Comparison of ENCODE assay signal across 25 cellular contexts in the genomic region with DNA sequence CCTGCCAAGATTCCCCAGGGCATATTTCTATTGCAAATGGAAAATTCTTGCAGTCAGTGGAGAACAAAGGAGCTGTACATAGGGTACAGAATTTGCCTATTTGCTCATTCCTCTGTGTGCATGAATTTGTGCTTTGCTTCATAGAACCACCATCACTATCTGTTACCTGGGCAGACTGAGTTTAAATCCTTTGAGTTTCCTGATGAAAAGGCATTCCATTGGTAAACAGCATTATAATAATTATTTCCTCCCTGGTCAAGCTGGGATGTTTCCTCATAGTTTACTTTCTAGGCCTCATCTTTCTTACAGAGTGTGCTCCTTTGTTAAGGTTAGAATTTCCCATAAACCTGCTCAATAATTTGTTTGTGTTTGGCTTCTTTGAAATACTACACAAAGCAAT. TPM values are rescaled to one million over a fixed set of nuclear protein-coding genes. Genes with fewer than 3 reads are reported as not detected.
DNase-seq lines count a peak whose midpoint lies in the region; ATAC-seq, FAIRE-seq and TF ChIP-seq lines count a peak whose summit lies in the region.
"Had no signal": no experiment of that assay in that cellular context is flagged by ENCODE, and none has a peak within 500 bp of the region (broad histone marks: within the 10 kb centered on the region; RNA-seq: fewer than 3 reads in every experiment).

No MANE protein-coding gene starts in this region.

- H3K9ac ChIP-seq in HepG2 (ENCODE audit: insufficient read depth, low read depth, low read length) (peak overlapping the region; percentile 71), colonic mucosa (ENCODE audit: low read depth in 2 of 2, low read length in 2 of 2) (no peak overlapping the region)
- H3K9ac ChIP-seq: GM23248 had no signal

- H3K27ac ChIP-seq in HepG2 (ENCODE audit: extremely low read length, insufficient read depth, low read length) (peak overlapping the region; percentile 76), right lobe of liver (no peak overlapping the region), colonic mucosa (peak overlapping the region; percentile 33)
- no peak overlapping the region for H3K27ac ChIP-seq in effector memory CD4-positive, alpha-beta T cell (ENCODE audit: insufficient read depth, low read length, poor library complexity, severe bottlenecking)
- H3K27ac ChIP-seq: C4-2B, GM23248, HL-60 had no signal

- H3K36me3 ChIP-seq in HepG2 (replicated peaks in 1 of 2; ENCODE audit: control insufficient read depth in 1 of 2, insufficient read depth in 2 of 2, low read length in 2 of 2) (no peaks in the 10 kb centered on the region), right lobe of liver (no peaks in the 10 kb centered on the region), colonic mucosa (no peaks in the 10 kb centered on the region)
- H3K36me3 ChIP-seq in effector memory CD4-positive, alpha-beta T cell (ENCODE audit: control insufficient read depth, insufficient read depth, low read length) = no peaks in the 10 kb centered on the region
- H3K36me3 ChIP-seq: HAP-1 had no signal

- FAIRE-seq in HepG2 (lab: Jason Lieb, UNC) = no peak
- FAIRE-seq: A204.1, GM12878 had no signal

- peak; percentile 53 for DNase-seq in HepG2 (ENCODE audit: low spot score)
- no peak for DNase-seq in right lobe of liver
- DNase-seq in NCI-H1048 (lab: John Stamatoyannopoulos, UW) = peak; percentile 58
- DNase-seq in colonic mucosa = no peak
- DNase-seq in effector memory CD4-positive, alpha-beta T cell = no peak
- DNase-seq in activated CD4-positive, alpha-beta T cell treated with anti-CD3 and anti-CD28 coated beads, Interleukin-2, amount 50 U/mL, for 4 hours = no peak
- DNase-seq: AML-193; Caco-2; CD4-positive, alpha-beta T cell; DMS153; DND-41; EL; GM23248; KBM-7 had no signal

- no peak for TF ChIP-seq POLR2A in HepG2 (IDR thresholded peaks at IDR 0.05; ENCODE audit: insufficient read depth in 1 of 2, low read depth in 2 of 2, low read length in 2 of 2)
- TF ChIP-seq POLR2A in right lobe of liver (IDR thresholded peaks at IDR 0.05) = no peak

- TF ChIP-seq RAD21 in HepG2 (CRISPR knock-in tag; IDR thresholded peaks at IDR 0.05) = no peak

- CTCF ChIA-PET in HepG2 (lab: Yijun Ruan, JAX; ENCODE audit: low intra/inter-chr PET ratio, low total read pairs) = no interaction called here

- H2AFZ ChIP-seq in HepG2 (ENCODE audit: low read length) = no peak overlapping the region
- H2AFZ ChIP-seq: GM23248 had no signal

- peaks cover 22% of the 10 kb centered on the region for H3K4me1 ChIP-seq in HepG2 (ENCODE audit: insufficient read depth, low read length)
- no peaks in the 10 kb centered on the region for H3K4me1 ChIP-seq in right lobe of liver
- no peaks in the 10 kb centered on the region for H3K4me1 ChIP-seq in colonic mucosa
- H3K4me1 ChIP-seq in effector memory CD4-positive, alpha-beta T cell (ENCODE audit: control insufficient read depth, insufficient read depth, low read length, poor library complexity, severe bottlenecking) = no peaks in the 10 kb centered on the region
- H3K4me1 ChIP-seq: Caco-2, HAP-1 had no signal

- peak overlapping the region; percentile 74 for H3K4me2 ChIP-seq in HepG2 (ENCODE audit: low read depth, low read length)

- POLR2A ChIA-PET in HepG2 (lab: Yijun Ruan, JAX) = no interaction called here

- no peaks in the 10 kb centered on the region for H4K20me1 ChIP-seq in HepG2 (ENCODE audit: insufficient read depth, low read length)

- H3K79me2 ChIP-seq in HepG2 (ENCODE audit: insufficient read depth, low read length) = peaks cover 23% of the 10 kb centered on the region

- BruUV-seq in HepG2 (replicated peaks; lab: Mats Ljungman, UMichigan) = no TSS peak

- in situ Hi-C loops in HepG2 (cut with HindIII; ENCODE audit: extremely low pct_ligation_motif_present, low pct_unique_long_range_greater_than_20kb) = no loop called here

- H3K9me3 ChIP-seq in HepG2 (ENCODE audit: low read length) (no peaks in the 10 kb centered on the region), right lobe of liver (no peaks in the 10 kb centered on the region), colonic mucosa (no peaks in the 10 kb centered on the region)
- no peaks in the 10 kb centered on the region for H3K9me3 ChIP-seq in effector memory CD4-positive, alpha-beta T cell (ENCODE audit: control insufficient read depth, low read length)
- H3K9me3 ChIP-seq: Caco-2, HAP-1 had no signal

- TF ChIP-seq EP300 in HepG2 (IDR thresholded peaks at IDR 0.05; ENCODE audit: low read depth in 2 of 2, low read length in 2 of 2) = peak in 1 of 2 experiments; percentile 54; a peak in 1 of 4 replicates
- no peak for TF ChIP-seq EP300 in HepG2 (CRISPR knock-in tag; IDR thresholded peaks at IDR 0.05; ENCODE audit: borderline replicate concordance)

- H3K27me3 ChIP-seq in HepG2 (ENCODE audit: control insufficient read depth in 1 of 2, insufficient read depth in 2 of 2, low read length in 2 of 2) (no peaks in the 10 kb centered on the region), right lobe of liver (no peaks in the 10 kb centered on the region), colonic mucosa (no peaks in the 10 kb centered on the region)
- H3K27me3 ChIP-seq in effector memory CD4-positive, alpha-beta T cell (replicated peaks; ENCODE audit: control insufficient read depth, insufficient read depth, low read length, poor library complexity, severe bottlenecking) = no peaks in the 10 kb centered on the region

- H3K4me3 ChIP-seq in HepG2 (replicated peaks in 1 of 3; ENCODE audit: insufficient read depth in 1 of 3, low read depth in 2 of 3, low read length in 3 of 3) (peak overlapping the region in 2 of 3 experiments; percentile 50 to 67; a peak in 2 of 6 replicates), right lobe of liver (no peak overlapping the region), colonic mucosa (no peak overlapping the region)
- no peak overlapping the region for H3K4me3 ChIP-seq in effector memory CD4-positive, alpha-beta T cell (ENCODE audit: insufficient read depth, low read depth, low read length, poor library complexity, severe bottlenecking)
- H3K4me3 ChIP-seq: GM12878, GM23248, HAP-1 had no signal

- TF ChIP-seq CTCF in HepG2 (CRISPR knock-in tag; IDR thresholded peaks at IDR 0.05) (no peak), right lobe of liver (IDR thresholded peaks at IDR 0.05) (no peak), colonic mucosa (IDR thresholded peaks at IDR 0.05) (no peak)

- intact Hi-C loops in HepG2 (cut with micrococcal nuclease; ENCODE audit: unreplicated experiment) = no loop called here
- intact Hi-C loops in right lobe of liver (cut with DNase I) = no loop called here
- intact Hi-C loops in colonic mucosa (cut with DNase I) = no loop called here

- ATAC-seq in HepG2 (peak; percentile 70), right lobe of liver (no peak), GM21576 (IDR thresholded peaks at IDR 0.05; ENCODE audit: unreplicated experiment) (no peak)
- ATAC-seq: GM12878 had no signal

RNA-seq across cellular contexts. Expression of a gene that starts 0.8 kb away (rescaled TPM):
- total RNA-seq in HepG2 (2016; rRNA removed; fragmentation: Illumina TruSeq; extraction: Trizol) (43.2 and 70.2 TPM in 2 replicates), right lobe of liver (not detected), colonic mucosa (1 to 10 TPM in 1 of 2 donors, under 1 TPM in 1; 0.82 to 1.8 TPM)
- total RNA-seq in HepG2 (2016; cell fraction: cytosol; rRNA removed; fragmentation: Illumina TruSeq; extraction: Trizol; ENCODE audit: low read depth) = 3.2 and 4.1 TPM in 2 replicates
- total RNA-seq in HepG2 (2016; cell fraction: insoluble cytoplasmic fraction; rRNA removed; fragmentation: Illumina TruSeq; extraction: Trizol) = 41.6 and 69.2 TPM in 2 replicates
- total RNA-seq in HepG2 (2016; cell fraction: membrane; rRNA removed; fragmentation: Illumina TruSeq; extraction: Trizol) = 10.8 and 15.1 TPM in 2 replicates
- 67.7 and 80.2 TPM in 2 replicates for total RNA-seq in HepG2 (2016; cell fraction: nucleus; rRNA removed; fragmentation: Illumina TruSeq; extraction: Trizol)
- polyA plus RNA-seq in HepG2 (2011; rRNA removed) = 15.0 and 22.6 TPM in 2 replicates
- polyA plus RNA-seq in HepG2 (2011; cell fraction: cytosol; rRNA removed) = 9.1 and 12.2 TPM in 2 replicates
- polyA plus RNA-seq in HepG2 (2011; cell fraction: nucleus; rRNA removed) = 6.9 and 7.3 TPM in 2 replicates
- 6.1 and 10.7 TPM in 2 replicates for polyA plus RNA-seq in HepG2 (2012)
- polyA plus RNA-seq in HepG2 (2016; cell fraction: cytosol; fragmentation: Illumina TruSeq; extraction: Trizol; ENCODE audit: low read depth) = 2.2 and 2.4 TPM in 2 replicates
- 26.2 and 33.6 TPM in 2 replicates for polyA plus RNA-seq in HepG2 (2016; cell fraction: insoluble cytoplasmic fraction; fragmentation: Illumina TruSeq; extraction: Trizol; ENCODE audit: low read depth)
- polyA plus RNA-seq in HepG2 (2016; cell fraction: membrane; fragmentation: Illumina TruSeq; extraction: Trizol; ENCODE audit: low read depth) = 4.3 and 5.7 TPM in 2 replicates
- 69.3 and 76.4 TPM in 2 replicates for polyA plus RNA-seq in HepG2 (2016; cell fraction: nucleus; fragmentation: Illumina TruSeq; extraction: Trizol; ENCODE audit: insufficient read depth, low read depth)
- polyA minus RNA-seq in HepG2 (2011; rRNA and poly(A)+ RNA removed; ENCODE audit: low replicate concordance) = 11.7 TPM in 1 of 2 replicates, not detected in the other
- 24.8 and 28.8 TPM in 2 replicates for polyA minus RNA-seq in HepG2 (2011; cell fraction: cytosol; rRNA and poly(A)+ RNA removed)
- polyA minus RNA-seq in HepG2 (2011; cell fraction: nucleus; rRNA and poly(A)+ RNA removed) = 25.4 and 34.0 TPM in 2 replicates
- total RNA-seq: Caco-2; CD4-positive, alpha-beta T cell; G401; GM23248; H4; HT1080 had no signal
- polyA plus RNA-seq: BJ, GM12878, GM23248, IgD-negative memory B cell had no signal

RNA-seq across cellular contexts. Expression of a gene that starts 27.2 kb away (rescaled TPM):
- not detected in 2 replicates for total RNA-seq in HepG2 (2016; rRNA removed; fragmentation: Illumina TruSeq; extraction: Trizol)
- total RNA-seq in HepG2 (2016; cell fraction: cytosol; rRNA removed; fragmentation: Illumina TruSeq; extraction: Trizol; ENCODE audit: low read depth) = not detected in 2 replicates
- total RNA-seq in HepG2 (2016; cell fraction: insoluble cytoplasmic fraction; rRNA removed; fragmentation: Illumina TruSeq; extraction: Trizol) = not detected in 2 replicates
- not detected in 2 replicates for total RNA-seq in HepG2 (2016; cell fraction: membrane; rRNA removed; fragmentation: Illumina TruSeq; extraction: Trizol)
- not detected in 2 replicates for total RNA-seq in HepG2 (2016; cell fraction: nucleus; rRNA removed; fragmentation: Illumina TruSeq; extraction: Trizol)
- polyA plus RNA-seq in HepG2 (2011; rRNA removed) = not detected in 2 replicates
- polyA plus RNA-seq in HepG2 (2011; cell fraction: cytosol; rRNA removed) = not detected in 2 replicates
- polyA plus RNA-seq in HepG2 (2011; cell fraction: nucleus; rRNA removed) = not detected in 2 replicates
- polyA plus RNA-seq in HepG2 (2012) = not detected in 2 replicates
- polyA plus RNA-seq in HepG2 (2016; cell fraction: cytosol; fragmentation: Illumina TruSeq; extraction: Trizol; ENCODE audit: low read depth) = not detected in 2 replicates
- polyA plus RNA-seq in HepG2 (2016; cell fraction: insoluble cytoplasmic fraction; fragmentation: Illumina TruSeq; extraction: Trizol; ENCODE audit: low read depth) = not detected in 2 replicates
- polyA plus RNA-seq in HepG2 (2016; cell fraction: membrane; fragmentation: Illumina TruSeq; extraction: Trizol; ENCODE audit: low read depth) = not detected in 2 replicates
- not detected in 2 replicates for polyA plus RNA-seq in HepG2 (2016; cell fraction: nucleus; fragmentation: Illumina TruSeq; extraction: Trizol; ENCODE audit: insufficient read depth, low read depth)
- 6.6 TPM in 1 of 2 replicates, not detected in the other for polyA minus RNA-seq in HepG2 (2011; rRNA and poly(A)+ RNA removed; ENCODE audit: low replicate concordance)
- not detected in 2 replicates for polyA minus RNA-seq in HepG2 (2011; cell fraction: cytosol; rRNA and poly(A)+ RNA removed)
- not detected in 2 replicates for polyA minus RNA-seq in HepG2 (2011; cell fraction: nucleus; rRNA and poly(A)+ RNA removed)
- not detected for total RNA-seq in right lobe of liver
- not detected for total RNA-seq in colonic mucosa
- total RNA-seq: Caco-2; CD4-positive, alpha-beta T cell; G401; GM12878; GM23248; H4; HT1080 had no signal
- polyA plus RNA-seq: BJ, GM12878, GM23248, IgD-negative memory B cell had no signal

Comparison
In these comparisons a context has a peak if more than half of its experiments do, and no peak if none do; other contexts are left out.
1. DNase-seq: peak in HepG2 (single experiment) and NCI-H1048 (single experiment); none in right lobe of liver (0 of 3), colonic mucosa (single experiment), effector memory CD4-positive, alpha-beta T cell (0 of 3) and activated CD4-positive, alpha-beta T cell treated with anti-CD3 and anti-CD28 coated beads, Interleukin-2, amount 50 U/mL, for 4 hours (0 of 2).
2. H3K27ac ChIP-seq: peak in HepG2 (single experiment) and colonic mucosa (single experiment); none in right lobe of liver (0 of 3) and effector memory CD4-positive, alpha-beta T cell (single experiment).
3. H3K4me3 ChIP-seq: peak in HepG2 (2 of 3); none in right lobe of liver (0 of 3), colonic mucosa (single experiment) and effector memory CD4-positive, alpha-beta T cell (single experiment).